In genomic region chr5:33474004-33474403, GRCh38 we compare ENCODE assay signal across 13 cellular contexts. TPM values are rescaled to one million over a fixed set of nuclear protein-coding genes. Genes with fewer than 3 reads are reported as not detected.
DNase-seq lines count a peak whose midpoint lies in the region; ATAC-seq and TF ChIP-seq lines count a peak whose summit lies in the region.
"Had no signal": no experiment of that assay in that cellular context is flagged by ENCODE, and none has a peak within 500 bp of the region (broad histone marks: within the 10 kb centered on the region; RNA-seq: fewer than 3 reads in every experiment).

No MANE protein-coding gene starts in this region.

- CTCF ChIA-PET in WTC11 (lab: Charles Lee), result no interaction called here

- no peak for ATAC-seq in WTC11
- no peak for ATAC-seq in GM19467 (IDR thresholded peaks at IDR 0.05; ENCODE audit: unreplicated experiment)
- ATAC-seq: A549; CD8-positive, alpha-beta T cell had no signal

- H3K9me3 ChIP-seq in HUES48 (ENCODE audit: control insufficient read depth, insufficient read depth, low read length), result no peaks in the 10 kb centered on the region
- H3K9me3 ChIP-seq: A549 had no signal

- peaks cover 17% of the 10 kb centered on the region for H3K9me3 Mint-ChIP-seq in WTC11

- no peaks in the 10 kb centered on the region for H3K27me3 Mint-ChIP-seq in WTC11 (ENCODE audit: low read depth)
- H3K27me3 Mint-ChIP-seq: IgD-negative memory B cell had no signal

- peaks cover 18% of the 10 kb centered on the region for H3K4me1 ChIP-seq in HUES48 (ENCODE audit: control insufficient read depth, insufficient read depth, low read length)

- H3K9ac ChIP-seq in HUES48 (ENCODE audit: low read depth, low read length), result no peak overlapping the region

- H3K27ac Mint-ChIP-seq in WTC11, result 0 out of 2 replicates have a peak overlapping the region, but pooled peaks have one; percentile 66
- H3K27ac Mint-ChIP-seq: CD14-positive monocyte; CD8-positive, alpha-beta T cell; IgD-negative memory B cell had no signal

- peaks cover 81% of the 10 kb centered on the region for H3K36me3 Mint-ChIP-seq in WTC11

- no peaks in the 10 kb centered on the region for H3K27me3 ChIP-seq in HUES48 (ENCODE audit: control insufficient read depth, insufficient read depth, low read length)
- H3K27me3 ChIP-seq in brain microvascular endothelial cell (replicated peaks), result no peaks in the 10 kb centered on the region

- peak; percentile 41 for DNase-seq in OCI-M1 (lab: John Stamatoyannopoulos, UW)
- DNase-seq in WTC11 (ENCODE audit: low spot score), result no peak
- no peak for DNase-seq in iPS-NIHi7 (ENCODE audit: extremely low spot score)
- no peak for DNase-seq in brain microvascular endothelial cell
- DNase-seq: CD8-positive, alpha-beta T cell; COR-L47; DND-41; GDM1 had no signal

- POLR2A ChIA-PET in WTC11 (lab: Charles Lee), result no interaction called here

- H3K36me3 ChIP-seq in HUES48 (ENCODE audit: control insufficient read depth, insufficient read depth, low read length) (peaks cover 91% of the 10 kb centered on the region), brain microvascular endothelial cell (replicated peaks) (peaks cover 38% of the 10 kb centered on the region)

- H3K4me3 Mint-ChIP-seq in WTC11, result no peak overlapping the region
- H3K4me3 Mint-ChIP-seq: CD14-positive monocyte; CD8-positive, alpha-beta T cell; IgD-negative memory B cell had no signal

- peaks cover 31% of the 10 kb centered on the region for H3K4me1 Mint-ChIP-seq in WTC11

- H3K27ac ChIP-seq in HUES48 (ENCODE audit: low read depth, low read length), result peak overlapping the region; percentile 7
- no peak overlapping the region for H3K27ac ChIP-seq in brain microvascular endothelial cell
- H3K27ac ChIP-seq: A549 had no signal

- TF ChIP-seq CTCF in WTC11 (IDR thresholded peaks at IDR 0.05) (no peak), brain microvascular endothelial cell (IDR thresholded peaks at IDR 0.05; ENCODE audit: low read depth, low read length, missing control alignments) (no peak)

- in situ Hi-C loops in brain microvascular endothelial cell (cut with HindIII; ENCODE audit: low pct_ligation_motif_present, low sequenced_read_pairs), result no loop called here

- H3K4me3 ChIP-seq in HUES48 (ENCODE audit: low read depth, low read length), result no peak overlapping the region
- H3K4me3 ChIP-seq in brain microvascular endothelial cell (ENCODE audit: low read depth, low read length), result no peak overlapping the region
- H3K4me3 ChIP-seq: A549 had no signal

TF ChIP-seq in WTC11, 78 proteins besides CTCF, POLR2A, EP300 and RAD21:
- TF ChIP-seq ETV6 (CRISPR knock-in tag; IDR thresholded peaks at IDR 0.05), result no peak
- no peak for TF ChIP-seq ESRRA (CRISPR knock-in tag; IDR thresholded peaks at IDR 0.05; ENCODE audit: borderline replicate concordance)
- TF ChIP-seq TP53 (CRISPR knock-in tag; IDR thresholded peaks at IDR 0.05), result no peak
- TF ChIP-seq ATF3 (CRISPR knock-in tag; conservative IDR thresholded peaks at IDR 0.05), result no peak
- TF ChIP-seq, protein P1, sequence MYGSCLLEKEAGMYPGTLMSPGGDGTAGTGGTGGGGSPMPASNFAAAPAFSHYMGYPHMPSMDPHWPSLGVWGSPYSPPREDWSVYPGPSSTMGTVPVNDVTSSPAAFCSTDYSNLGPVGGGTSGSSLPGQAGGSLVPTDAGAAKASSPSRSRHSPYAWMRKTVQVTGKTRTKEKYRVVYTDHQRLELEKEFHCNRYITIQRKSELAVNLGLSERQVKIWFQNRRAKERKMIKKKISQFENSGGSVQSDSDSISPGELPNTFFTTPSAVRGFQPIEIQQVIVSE (CRISPR knock-in tag; IDR thresholded peaks at IDR 0.05; ENCODE audit: borderline replicate concordance), result no peak
- TF ChIP-seq GRHL2 (CRISPR knock-in tag; IDR thresholded peaks at IDR 0.05; ENCODE audit: insufficient replicate concordance, severe bottlenecking), result no peak
- TF ChIP-seq, protein P2, sequence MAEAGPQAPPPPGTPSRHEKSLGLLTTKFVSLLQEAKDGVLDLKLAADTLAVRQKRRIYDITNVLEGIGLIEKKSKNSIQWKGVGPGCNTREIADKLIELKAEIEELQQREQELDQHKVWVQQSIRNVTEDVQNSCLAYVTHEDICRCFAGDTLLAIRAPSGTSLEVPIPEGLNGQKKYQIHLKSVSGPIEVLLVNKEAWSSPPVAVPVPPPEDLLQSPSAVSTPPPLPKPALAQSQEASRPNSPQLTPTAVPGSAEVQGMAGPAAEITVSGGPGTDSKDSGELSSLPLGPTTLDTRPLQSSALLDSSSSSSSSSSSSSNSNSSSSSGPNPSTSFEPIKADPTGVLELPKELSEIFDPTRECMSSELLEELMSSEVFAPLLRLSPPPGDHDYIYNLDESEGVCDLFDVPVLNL (CRISPR knock-in tag; IDR thresholded peaks at IDR 0.05; ENCODE audit: borderline replicate concordance, low read depth), result no peak
- TF ChIP-seq MXD4 (CRISPR knock-in tag; IDR thresholded peaks at IDR 0.05; ENCODE audit: borderline replicate concordance), result no peak
- no peak for TF ChIP-seq SP1 (CRISPR knock-in tag; conservative IDR thresholded peaks at IDR 0.05)
- TF ChIP-seq ZNF219 (CRISPR knock-in tag; IDR thresholded peaks at IDR 0.05; ENCODE audit: borderline replicate concordance), result no peak
- TF ChIP-seq RORB (CRISPR knock-in tag; IDR thresholded peaks at IDR 0.05), result no peak
- TF ChIP-seq, protein P3, sequence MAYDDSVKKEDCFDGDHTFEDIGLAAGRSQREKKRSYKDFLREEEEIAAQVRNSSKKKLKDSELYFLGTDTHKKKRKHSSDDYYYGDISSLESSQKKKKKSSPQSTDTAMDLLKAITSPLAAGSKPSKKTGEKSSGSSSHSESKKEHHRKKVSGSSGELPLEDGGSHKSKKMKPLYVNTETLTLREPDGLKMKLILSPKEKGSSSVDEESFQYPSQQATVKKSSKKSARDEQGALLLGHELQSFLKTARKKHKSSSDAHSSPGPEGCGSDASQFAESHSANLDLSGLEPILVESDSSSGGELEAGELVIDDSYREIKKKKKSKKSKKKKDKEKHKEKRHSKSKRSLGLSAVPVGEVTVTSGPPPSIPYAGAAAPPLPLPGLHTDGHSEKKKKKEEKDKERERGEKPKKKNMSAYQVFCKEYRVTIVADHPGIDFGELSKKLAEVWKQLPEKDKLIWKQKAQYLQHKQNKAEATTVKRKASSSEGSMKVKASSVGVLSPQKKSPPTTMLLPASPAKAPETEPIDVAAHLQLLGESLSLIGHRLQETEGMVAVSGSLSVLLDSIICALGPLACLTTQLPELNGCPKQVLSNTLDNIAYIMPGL (CRISPR knock-in tag; IDR thresholded peaks at IDR 0.05), result no peak
- TF ChIP-seq ZNF671 (CRISPR knock-in tag; IDR thresholded peaks at IDR 0.05), result no peak
- no peak for TF ChIP-seq ERG (CRISPR knock-in tag; IDR thresholded peaks at IDR 0.05)
- TF ChIP-seq SMAD3 (CRISPR knock-in tag; IDR thresholded peaks at IDR 0.05; ENCODE audit: borderline replicate concordance), result no peak
- no peak for TF ChIP-seq CREB1 (CRISPR knock-in tag; IDR thresholded peaks at IDR 0.05)
- no peak for TF ChIP-seq FOXK1 (CRISPR knock-in tag; IDR thresholded peaks at IDR 0.05)

RNA-seq across cellular contexts. Expression of gene TARS1, which starts 33.2 kb away (rescaled TPM):
- total RNA-seq in WTC11 (2021), result 253 to 304 TPM (median 256 TPM) in 3 replicates
